21 cellular contexts compared by ENCODE assay signal in the genomic region with DNA sequence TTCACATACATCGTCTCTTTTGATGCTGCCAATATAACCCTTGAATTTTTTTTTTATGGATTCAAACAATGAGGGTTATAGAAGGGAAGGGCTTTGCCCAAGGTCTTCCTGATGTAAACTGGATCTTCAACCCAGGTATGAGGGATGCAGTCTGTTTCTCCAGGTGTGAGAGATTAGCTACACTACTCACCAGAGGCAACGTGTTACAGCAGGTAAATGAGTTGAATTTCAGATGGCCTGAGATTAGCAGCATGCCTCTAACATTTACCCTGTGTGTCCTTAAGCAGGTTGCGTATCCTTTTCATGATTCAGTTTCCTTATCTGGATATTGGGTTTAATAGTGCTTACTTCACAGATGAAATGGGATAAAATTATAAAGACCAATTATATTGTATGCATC. TPM values are rescaled to one million over a fixed set of nuclear protein-coding genes. Genes with fewer than 3 reads are reported as not detected.
A peak's percentile ranks its signal among the peaks of the same experiment; 100 is the strongest.
DNase-seq lines count a peak whose midpoint lies in the region; ATAC-seq, FAIRE-seq and TF ChIP-seq lines count a peak whose summit lies in the region.
"Had no signal": no experiment of that assay in that cellular context is flagged by ENCODE, and none has a peak within 500 bp of the region (broad histone marks: within the 10 kb centered on the region; RNA-seq: fewer than 3 reads in every experiment).

No MANE protein-coding gene starts in this region.

- no peaks in the 10 kb centered on the region for H3K79me2 ChIP-seq in mammary epithelial cell (ENCODE audit: insufficient read depth, low read length)

- H3K27me3 Mint-ChIP-seq in activated CD4-positive, alpha-beta memory T cell treated with anti-CD3 and anti-CD28 coated beads, Interleukin-2, amount 10 ng/mL, durations not matched to agents 7 days and 5 days = no peaks in the 10 kb centered on the region
- H3K27me3 Mint-ChIP-seq in activated CD4-positive, alpha-beta memory T cell treated with anti-CD3 and anti-CD28 coated beads for 36 hours = no peaks in the 10 kb centered on the region
- no peaks in the 10 kb centered on the region for H3K27me3 Mint-ChIP-seq in natural killer cell (ENCODE audit: low read depth in 2 of 2)
- H3K27me3 Mint-ChIP-seq in osteocyte (ENCODE audit: unreplicated experiment) = peaks cover 23% of the 10 kb centered on the region

- H3K27ac ChIP-seq in mammary epithelial cell (ENCODE audit: insufficient read depth, low read depth, low read length) = no peak overlapping the region

- no peak for TF ChIP-seq POLR2A in H54 (IDR thresholded peaks at IDR 0.05; ENCODE audit: low read depth, low read length)

- no peaks in the 10 kb centered on the region for H3K9me3 ChIP-seq in mammary epithelial cell (replicated peaks; ENCODE audit: insufficient read depth, low read length)
- H3K9me3 ChIP-seq: left lung had no signal

- in situ Hi-C loops in mammary epithelial cell (cut with MboI; ENCODE audit: low sequenced_read_pairs in 2 of 2) = no loop called here

- ATAC-seq in natural killer cell (no peak), HG02642 (IDR thresholded peaks at IDR 0.05; ENCODE audit: poor library complexity, unreplicated experiment) (no peak)
- ATAC-seq: left lung, WTC11 had no signal

- H3K9ac ChIP-seq in mammary epithelial cell (ENCODE audit: insufficient read depth, low read length) = no peak overlapping the region

- no peak overlapping the region for H3K4me3 ChIP-seq in mammary epithelial cell (replicated peaks in 1 of 3; ENCODE audit: insufficient read depth in 1 of 3, low read depth in 2 of 3, low read length in 3 of 3)
- H3K4me3 ChIP-seq: smooth muscle cell had no signal

- peaks cover 15% of the 10 kb centered on the region for H3K9me3 Mint-ChIP-seq in activated CD4-positive, alpha-beta memory T cell treated with anti-CD3 and anti-CD28 coated beads, Interleukin-2, amount 10 ng/mL, durations not matched to agents 7 days and 5 days
- peaks cover 4% of the 10 kb centered on the region for H3K9me3 Mint-ChIP-seq in activated CD4-positive, alpha-beta memory T cell treated with anti-CD3 and anti-CD28 coated beads for 36 hours
- H3K9me3 Mint-ChIP-seq in natural killer cell (peaks cover 0 to 3% of the 10 kb centered on the region in 2 donors), osteocyte (ENCODE audit: unreplicated experiment) (no peaks in the 10 kb centered on the region)

- H2AFZ ChIP-seq in mammary epithelial cell (ENCODE audit: low read depth, low read length) = no peak overlapping the region

- no peaks in the 10 kb centered on the region for H3K27me3 ChIP-seq in mammary epithelial cell (ENCODE audit: insufficient read depth, low read length)
- H3K27me3 ChIP-seq: left lung, tibial nerve had no signal

- 53% methylated on average over 3 of the region's 3 CpGs for WGBS in mammary epithelial cell (ENCODE audit: low coverage, missing lambda C conversion rate)

- no peaks in the 10 kb centered on the region for H4K20me1 ChIP-seq in mammary epithelial cell (ENCODE audit: insufficient read depth, low read length)

- TF ChIP-seq CTCF in mammary epithelial cell (conservative IDR thresholded peaks at IDR 0.05 in 1 of 2, IDR thresholded peaks at IDR 0.05 in 1 of 2; ENCODE audit: extremely low read depth in 1 of 2, insufficient read depth in 1 of 2, low read depth in 1 of 2, low read length in 2 of 2) (no peak), natural killer cell (IDR thresholded peaks at IDR 0.05) (no peak), osteocyte (IDR thresholded peaks at IDR 0.05) (no peak)

- H3K36me3 Mint-ChIP-seq in activated CD4-positive, alpha-beta memory T cell treated with anti-CD3 and anti-CD28 coated beads, Interleukin-2, amount 10 ng/mL, durations not matched to agents 7 days and 5 days (ENCODE audit: low read depth) = peaks cover 74% of the 10 kb centered on the region
- peaks cover 34% of the 10 kb centered on the region for H3K36me3 Mint-ChIP-seq in activated CD4-positive, alpha-beta memory T cell treated with anti-CD3 and anti-CD28 coated beads for 36 hours
- H3K36me3 Mint-ChIP-seq in natural killer cell (peaks cover 32% of the 10 kb centered on the region), osteocyte (ENCODE audit: unreplicated experiment) (no peaks in the 10 kb centered on the region)

- BruUV-seq in mammary epithelial cell (replicated peaks; lab: Mats Ljungman, UMichigan) = no TSS peak

- peaks cover 33% of the 10 kb centered on the region for H3K4me1 Mint-ChIP-seq in activated CD4-positive, alpha-beta memory T cell treated with anti-CD3 and anti-CD28 coated beads, Interleukin-2, amount 10 ng/mL, durations not matched to agents 7 days and 5 days
- H3K4me1 Mint-ChIP-seq in activated CD4-positive, alpha-beta memory T cell treated with anti-CD3 and anti-CD28 coated beads for 36 hours (ENCODE audit: low read depth) = peaks cover 27% of the 10 kb centered on the region
- H3K4me1 Mint-ChIP-seq in natural killer cell = peaks cover 53 to 55% of the 10 kb centered on the region in 2 donors
- peaks cover 6% of the 10 kb centered on the region for H3K4me1 Mint-ChIP-seq in osteocyte (ENCODE audit: unreplicated experiment)

- CTCF ChIA-PET in activated CD4-positive, alpha-beta memory T cell treated with anti-CD3 and anti-CD28 coated beads, Interleukin-2, amount 10 ng/mL, durations not matched to agents 7 days and 5 days (lab: Charles Lee) = no interaction called here
- CTCF ChIA-PET in activated CD4-positive, alpha-beta memory T cell treated with anti-CD3 and anti-CD28 coated beads for 36 hours (lab: Charles Lee) = interaction anchor here (2.9 kb wide), 1 partner anchor 309 kb away, joined by 16 read pairs; no protein-coding TSS in a partner anchor
- CTCF ChIA-PET in mammary epithelial cell (lab: Charles Lee; ENCODE audit: low non-redundant PET) = no interaction called here

- H3K4me1 ChIP-seq in mammary epithelial cell (ENCODE audit: insufficient read depth, low read length) = peaks cover 15% of the 10 kb centered on the region

- dilution Hi-C loops in mammary epithelial cell (cut with HindIII; ENCODE audit: low sequenced_read_pairs) = no loop called here

- H3K4me3 Mint-ChIP-seq in activated CD4-positive, alpha-beta memory T cell treated with anti-CD3 and anti-CD28 coated beads, Interleukin-2, amount 10 ng/mL, durations not matched to agents 7 days and 5 days = peak overlapping the region; percentile 66
- H3K4me3 Mint-ChIP-seq in activated CD4-positive, alpha-beta memory T cell treated with anti-CD3 and anti-CD28 coated beads for 36 hours = no peak overlapping the region
- peak overlapping the region; percentile 75 for H3K4me3 Mint-ChIP-seq in natural killer cell
- no peak overlapping the region for H3K4me3 Mint-ChIP-seq in osteocyte (ENCODE audit: unreplicated experiment)
- H3K4me3 Mint-ChIP-seq: WTC11 had no signal

- no peak overlapping the region for H3K4me2 ChIP-seq in mammary epithelial cell (ENCODE audit: insufficient read depth, low read depth, low read length)
- H3K4me2 ChIP-seq: smooth muscle cell had no signal

- POLR2A ChIA-PET in activated CD4-positive, alpha-beta memory T cell treated with anti-CD3 and anti-CD28 coated beads, Interleukin-2, amount 10 ng/mL, durations not matched to agents 7 days and 5 days (lab: Charles Lee) = interaction anchor here (0.5 kb wide), 1 partner anchor 373 kb away, joined by 3 read pairs; no protein-coding TSS in a partner anchor
- POLR2A ChIA-PET in activated CD4-positive, alpha-beta memory T cell treated with anti-CD3 and anti-CD28 coated beads for 36 hours (lab: Charles Lee) = no interaction called here

- peak; percentile 27 for FAIRE-seq in H54 (lab: Jason Lieb, UNC)
- FAIRE-seq: endometrium had no signal

- H3K27ac Mint-ChIP-seq in activated CD4-positive, alpha-beta memory T cell treated with anti-CD3 and anti-CD28 coated beads, Interleukin-2, amount 10 ng/mL, durations not matched to agents 7 days and 5 days = no peak overlapping the region
- no peak overlapping the region for H3K27ac Mint-ChIP-seq in activated CD4-positive, alpha-beta memory T cell treated with anti-CD3 and anti-CD28 coated beads for 36 hours
- peak overlapping the region; percentile 52 to 96 for H3K27ac Mint-ChIP-seq in natural killer cell
- H3K27ac Mint-ChIP-seq in osteocyte (ENCODE audit: unreplicated experiment) = no peak overlapping the region
- H3K27ac Mint-ChIP-seq: WTC11 had no signal

- intact Hi-C loops in activated CD4-positive, alpha-beta memory T cell treated with anti-CD3 and anti-CD28 coated beads for 36 hours (cut with micrococcal nuclease) = no loop called here
- intact Hi-C loops in mammary epithelial cell (cut with micrococcal nuclease) = no loop called here
- intact Hi-C loops in natural killer cell (cut with micrococcal nuclease) = no loop called here

- H3K36me3 ChIP-seq in mammary epithelial cell (ENCODE audit: insufficient read depth, low read length) = no peaks in the 10 kb centered on the region

- no peak for DNase-seq in activated CD4-positive, alpha-beta memory T cell treated with anti-CD3 and anti-CD28 coated beads, Interleukin-2, amount 10 ng/mL, durations not matched to agents 7 days and 5 days
- DNase-seq in activated CD4-positive, alpha-beta memory T cell treated with anti-CD3 and anti-CD28 coated beads for 36 hours = no peak
- DNase-seq in H54 (ENCODE audit: insufficient read length, low spot score) = no peak
- DNase-seq in mammary epithelial cell = peak; percentile 76
- DNase-seq in natural killer cell = no peak
- DNase-seq in NCI-H128 (lab: John Stamatoyannopoulos, UW; ENCODE audit: unreplicated experiment) = no peak
- no peak for DNase-seq in osteocyte (ENCODE audit: extremely low spot score, unreplicated experiment)
- DNase-seq: amniotic stem cell, foreskin fibroblast, GOT3, KG1, left lung, NCI-H1417, NCI-H2171, SW 1271 had no signal

RNA-seq across cellular contexts. Expression of gene RTP4, which starts 1.9 kb away (rescaled TPM):
- 10 to 100 TPM; 23.2 to 24.1 TPM for total RNA-seq in activated CD4-positive, alpha-beta memory T cell treated with anti-CD3 and anti-CD28 coated beads, Interleukin-2, amount 10 ng/mL, durations not matched to agents 7 days and 5 days
- 1 to 10 TPM; 1.7 to 2.7 TPM for total RNA-seq in activated CD4-positive, alpha-beta memory T cell treated with anti-CD3 and anti-CD28 coated beads for 36 hours
- under 1 TPM; 0.19 to 0.50 TPM for total RNA-seq in mammary epithelial cell
- polyA plus RNA-seq in mammary epithelial cell = not detected
- not detected for polyA minus RNA-seq in mammary epithelial cell
- total RNA-seq in natural killer cell = 1 to 10 TPM; 4.2 to 8.0 (median 4.4) TPM
- total RNA-seq in osteocyte = 0.21 TPM in 1 of 2 replicates, not detected in the other
- total RNA-seq: A673, smooth muscle cell, WTC11 had no signal

Comparison
In these comparisons a context has a peak if more than half of its experiments do, and no peak if none do; other contexts are left out.
1. H3K4me3 Mint-ChIP-seq: peak in activated CD4-positive, alpha-beta memory T cell treated with anti-CD3 and anti-CD28 coated beads, Interleukin-2, amount 10 ng/mL, durations not matched to agents 7 days and 5 days (single experiment) and natural killer cell (single experiment); none in activated CD4-positive, alpha-beta memory T cell treated with anti-CD3 and anti-CD28 coated beads for 36 hours (single experiment) and osteocyte (single experiment).
2. H3K27ac Mint-ChIP-seq: peak in natural killer cell (2 of 2); none in activated CD4-positive, alpha-beta memory T cell treated with anti-CD3 and anti-CD28 coated beads, Interleukin-2, amount 10 ng/mL, durations not matched to agents 7 days and 5 days (single experiment), activated CD4-positive, alpha-beta memory T cell treated with anti-CD3 and anti-CD28 coated beads for 36 hours (single experiment) and osteocyte (single experiment).